Comparison of ENCODE assay signal across 18 cellular contexts in genomic region chr12:82507656-82508055, GRCh38.
DNase-seq lines count a peak whose midpoint lies in the region; ATAC-seq and TF ChIP-seq lines count a peak whose summit lies in the region.
"Had no signal": no experiment of that assay in that cellular context is flagged by ENCODE, and none has a peak within 500 bp of the region (broad histone marks: within the 10 kb centered on the region; RNA-seq: fewer than 3 reads in every experiment).

No MANE protein-coding gene starts in this region.

- CTCF ChIA-PET in naive thymus-derived CD4-positive, alpha-beta T cell (lab: Charles Lee): no interaction called here

- H3K27ac ChIP-seq in WERI-Rb-1: peak overlapping the region; percentile 29; the same call in 1 of the 2 replicates
- H3K27ac ChIP-seq in stomach: no peak overlapping the region
- H3K27ac ChIP-seq in naive thymus-derived CD4-positive, alpha-beta T cell (ENCODE audit: low read depth, low read length): no peak overlapping the region
- H3K27ac ChIP-seq: BLaER1, GM23248, HL-60 had no signal

- no peak overlapping the region for H3K4me3 ChIP-seq in WERI-Rb-1 (ENCODE audit: low read depth, low read length)
- no peak overlapping the region for H3K4me3 ChIP-seq in stomach
- H3K4me3 ChIP-seq in naive thymus-derived CD4-positive, alpha-beta T cell (ENCODE audit: low read length): no peak overlapping the region
- H3K4me3 ChIP-seq: BLaER1, GM23248, HAP-1 had no signal

- H3K27ac Mint-ChIP-seq in nephron: peak overlapping the region; percentile 36 to 64 (median 43)
- H3K27ac Mint-ChIP-seq in naive thymus-derived CD4-positive, alpha-beta T cell: no peak overlapping the region
- H3K27ac Mint-ChIP-seq: CD14-positive monocyte; CD4-positive, alpha-beta memory T cell had no signal

- no peaks in the 10 kb centered on the region for H3K36me3 ChIP-seq in WERI-Rb-1
- no peaks in the 10 kb centered on the region for H3K36me3 ChIP-seq in stomach
- no peaks in the 10 kb centered on the region for H3K36me3 ChIP-seq in naive thymus-derived CD4-positive, alpha-beta T cell (ENCODE audit: control insufficient read depth in 2 of 3, insufficient read depth in 3 of 3, low read length in 3 of 3)
- H3K36me3 ChIP-seq: BLaER1, HAP-1 had no signal

- no peaks in the 10 kb centered on the region for H3K9me3 Mint-ChIP-seq in nephron
- peaks cover 0 to 2% (median 0%) of the 10 kb centered on the region in 11 donors for H3K9me3 Mint-ChIP-seq in naive thymus-derived CD4-positive, alpha-beta T cell
- H3K9me3 Mint-ChIP-seq: CD4-positive, alpha-beta memory T cell had no signal

- no peaks in the 10 kb centered on the region for H3K9me3 ChIP-seq in WERI-Rb-1 (ENCODE audit: severe bottlenecking)
- no peaks in the 10 kb centered on the region for H3K9me3 ChIP-seq in stomach
- H3K9me3 ChIP-seq in naive thymus-derived CD4-positive, alpha-beta T cell (ENCODE audit: control insufficient read depth in 2 of 3, low read length in 3 of 3): no peaks in the 10 kb centered on the region
- H3K9me3 ChIP-seq: BLaER1, HAP-1 had no signal

- no peaks in the 10 kb centered on the region for H3K27me3 Mint-ChIP-seq in nephron (ENCODE audit: low read depth)
- H3K27me3 Mint-ChIP-seq in naive thymus-derived CD4-positive, alpha-beta T cell: peaks cover 0 to 12% (median 5%) of the 10 kb centered on the region in 5 donors

- POLR2A ChIA-PET in naive thymus-derived CD4-positive, alpha-beta T cell (lab: Charles Lee): no interaction called here

- intact Hi-C loops in stomach (cut with DNase I; ENCODE audit: low total_unique reads): no loop called here
- intact Hi-C loops in naive thymus-derived CD4-positive, alpha-beta T cell (cut with micrococcal nuclease): no loop called here

- no peak for TF ChIP-seq POLR2A in stomach (IDR thresholded peaks at IDR 0.05)

- H3K4me1 ChIP-seq in stomach: peaks cover 0 to 7% (median 3%) of the 10 kb centered on the region in 4 donors
- no peaks in the 10 kb centered on the region for H3K4me1 ChIP-seq in naive thymus-derived CD4-positive, alpha-beta T cell (ENCODE audit: control insufficient read depth in 2 of 2, insufficient read depth in 2 of 2, low read length in 2 of 2)
- H3K4me1 ChIP-seq: BLaER1, HAP-1 had no signal

- ATAC-seq in naive thymus-derived CD4-positive, alpha-beta T cell: no peak

- TF ChIP-seq EP300 in stomach (IDR thresholded peaks at IDR 0.05): no peak

- 61 to 80% (median 67%) methylated on average over 2 of the region's 2 CpGs for WGBS in stomach, 5 donors

- H3K36me3 Mint-ChIP-seq in nephron (ENCODE audit: low read depth): no peaks in the 10 kb centered on the region
- no peaks in the 10 kb centered on the region for H3K36me3 Mint-ChIP-seq in naive thymus-derived CD4-positive, alpha-beta T cell
- H3K36me3 Mint-ChIP-seq: CD14-positive monocyte; CD4-positive, alpha-beta memory T cell had no signal

- DNase-seq in D341Med (ENCODE audit: low spot score) (peak; percentile 47), NCI-H446 (lab: John Stamatoyannopoulos, UW) (peak; percentile 37 to 58), WERI-Rb-1 (peak; percentile 42), stomach (no peak), occipital lobe (lab: John Stamatoyannopoulos, UW) (no peak)
- DNase-seq in naive thymus-derived CD4-positive, alpha-beta T cell: no peak
- DNase-seq: 8988T; CD4-positive, alpha-beta memory T cell; DMS 273 treated with DMSO at 0.1 percent for 48 hours; DMS53; DND-41; EL; GM23248 had no signal

- H3K27me3 ChIP-seq in WERI-Rb-1 (ENCODE audit: insufficient read depth, low read depth, severe bottlenecking): no peaks in the 10 kb centered on the region
- no peaks in the 10 kb centered on the region for H3K27me3 ChIP-seq in stomach
- no peaks in the 10 kb centered on the region for H3K27me3 ChIP-seq in naive thymus-derived CD4-positive, alpha-beta T cell (ENCODE audit: control insufficient read depth in 2 of 2, insufficient read depth in 2 of 2, low read length in 2 of 2)
- H3K27me3 ChIP-seq: BLaER1 had no signal

- TF ChIP-seq CTCF in WERI-Rb-1 (IDR thresholded peaks at IDR 0.05; ENCODE audit: low read depth, low read length) (no peak), nephron (IDR thresholded peaks at IDR 0.05; ENCODE audit: unreplicated experiment in 3 of 3) (no peak), stomach (IDR thresholded peaks at IDR 0.05) (no peak)

- H3K4me1 Mint-ChIP-seq in nephron: peaks cover 31% of the 10 kb centered on the region
- no peaks in the 10 kb centered on the region for H3K4me1 Mint-ChIP-seq in naive thymus-derived CD4-positive, alpha-beta T cell
- H3K4me1 Mint-ChIP-seq: CD4-positive, alpha-beta memory T cell had no signal

- H3K4me3 Mint-ChIP-seq in nephron: no peak overlapping the region
- no peak overlapping the region for H3K4me3 Mint-ChIP-seq in naive thymus-derived CD4-positive, alpha-beta T cell
- H3K4me3 Mint-ChIP-seq: CD14-positive monocyte; CD4-positive, alpha-beta memory T cell had no signal

Comparison
In these comparisons a context has a peak if more than half of its experiments do, and no peak if none do; other contexts are left out.
1. DNase-seq: peak in D341Med (single experiment), NCI-H446 (2 of 2) and WERI-Rb-1 (single experiment); none in stomach (single experiment), naive thymus-derived CD4-positive, alpha-beta T cell (0 of 9) and occipital lobe (single experiment).
2. H3K27ac Mint-ChIP-seq: peak in nephron (3 of 3); none in naive thymus-derived CD4-positive, alpha-beta T cell (0 of 9).